In genomic region chr6:47275640-47276039, GRCh38 we compare ENCODE assay signal across 21 cellular contexts.
"Had no signal": no experiment of that assay in that cellular context is flagged by ENCODE, and none has a peak within 500 bp of the region (broad histone marks: within the 10 kb centered on the region; RNA-seq: fewer than 3 reads in every experiment).

No MANE protein-coding gene starts in this region.

- DNase-seq: cortex of kidney; effector memory CD4-positive, alpha-beta T cell; foreskin melanocyte; head of caudate nucleus; kidney; left cardiac atrium; left ventricle myocardium inferior; mesendoderm; naive B cell; psoas muscle; retina; spleen; stimulated activated CD4-positive, alpha-beta T cell treated with anti-CD3 and anti-CD28 coated beads, Interleukin-15, amount 100 ng/mL, for 24 hours; stimulated activated CD4-positive, alpha-beta T cell treated with anti-CD3 and anti-CD28 coated beads, Interleukin-1b, Interleukin-23, amount 100 ng/mL, for 48 hours; stimulated activated CD4-positive, alpha-beta T cell treated with anti-CD3 and anti-CD28 coated beads, Interleukin-4, amount 100 ng/mL, for 24 hours; transverse colon had no signal

- H2AFZ ChIP-seq: hepatocyte had no signal

- H3K4me1 ChIP-seq: left ventricle myocardium inferior, psoas muscle had no signal

- H3K27me3 ChIP-seq: hepatocyte, spleen, transverse colon had no signal

- ATAC-seq: left cardiac atrium; sciatic nerve; stimulated activated memory B cell treated with anti-CD40 and anti-IgM and Interleukin-4, amounts not matched to agents 10 μg/mL and 1 μg/mL and 100 μg/mL, for 72 hours had no signal

- H3K27ac ChIP-seq: hepatocyte, left ventricle myocardium inferior, psoas muscle, spleen, thoracic aorta had no signal

- H3K4me2 ChIP-seq: hepatocyte had no signal

- H3K4me3 ChIP-seq: hepatocyte, left ventricle myocardium inferior, lung, psoas muscle, spleen, thoracic aorta, transverse colon had no signal

- H3K36me3 ChIP-seq: left ventricle myocardium inferior, spleen, thoracic aorta, transverse colon had no signal

- H3K9me3 ChIP-seq: psoas muscle, thoracic aorta, transverse colon had no signal
